Comparison of ENCODE assay signal across 1 cellular context in the genomic region with DNA sequence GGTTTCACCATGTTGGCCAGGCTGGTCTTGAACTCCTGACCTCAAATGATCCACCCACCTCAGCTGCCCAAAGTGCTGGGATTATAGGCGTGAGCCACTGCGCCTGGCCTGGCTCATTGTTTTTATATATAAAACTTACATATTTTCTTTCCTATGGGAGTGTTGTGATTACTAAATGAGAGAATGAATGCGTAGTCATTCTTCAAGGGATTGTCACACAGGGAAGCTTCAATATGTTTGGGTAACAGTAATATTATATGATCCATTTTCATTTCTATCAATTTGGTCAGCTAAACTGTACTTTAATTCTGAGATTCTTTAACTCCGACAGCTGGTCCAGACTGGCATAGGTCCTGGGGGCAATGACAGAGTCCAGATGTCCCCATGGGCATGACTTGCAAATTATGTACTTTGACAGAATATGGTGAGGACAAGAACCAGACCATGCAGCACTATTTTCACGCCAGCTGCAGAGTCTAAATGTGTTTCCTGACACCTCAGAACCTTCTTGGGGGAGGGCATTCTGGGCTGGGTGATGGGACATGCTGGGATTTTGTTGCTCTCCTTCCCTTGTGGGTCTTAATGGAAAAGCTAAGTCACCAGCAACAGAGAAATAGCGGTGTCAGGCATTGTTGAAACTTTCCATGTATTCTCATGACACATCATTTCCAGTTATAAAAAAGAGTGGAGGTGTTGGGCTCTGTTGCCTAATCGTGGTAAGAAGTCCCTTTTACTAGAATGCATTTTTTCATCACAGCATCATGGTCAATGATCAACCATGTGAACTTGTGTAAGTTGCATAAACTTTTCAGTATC.
A peak's percentile ranks its signal among the peaks of the same experiment; 100 is the strongest.
TF ChIP-seq lines count a peak whose summit lies in the region.

No MANE protein-coding gene starts in this region.

TF ChIP-seq in SK-N-SH, 30 proteins besides CTCF, POLR2A, EP300 and RAD21 (continued from another document):
- TF ChIP-seq, protein P1, sequence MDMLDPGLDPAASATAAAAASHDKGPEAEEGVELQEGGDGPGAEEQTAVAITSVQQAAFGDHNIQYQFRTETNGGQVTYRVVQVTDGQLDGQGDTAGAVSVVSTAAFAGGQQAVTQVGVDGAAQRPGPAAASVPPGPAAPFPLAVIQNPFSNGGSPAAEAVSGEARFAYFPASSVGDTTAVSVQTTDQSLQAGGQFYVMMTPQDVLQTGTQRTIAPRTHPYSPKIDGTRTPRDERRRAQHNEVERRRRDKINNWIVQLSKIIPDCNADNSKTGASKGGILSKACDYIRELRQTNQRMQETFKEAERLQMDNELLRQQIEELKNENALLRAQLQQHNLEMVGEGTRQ (IDR thresholded peaks at IDR 0.05; ENCODE audit: borderline replicate concordance, low read depth, low read length) = no peak
- TF ChIP-seq RFX5 (IDR thresholded peaks at IDR 0.05; ENCODE audit: low read length) (no peak), SMC3 (IDR thresholded peaks at IDR 0.05; ENCODE audit: low read depth, low read length) (no peak), FOXM1 (IDR thresholded peaks at IDR 0.05; ENCODE audit: low read depth) (no peak), MEF2A (IDR thresholded peaks at IDR 0.05; ENCODE audit: borderline replicate concordance, low read depth) (no peak), ELF1 (IDR thresholded peaks at IDR 0.05) (no peak), CHD2 (IDR thresholded peaks at IDR 0.05; ENCODE audit: low read length, partially characterized antibody) (no peak), TEAD4 (IDR thresholded peaks at IDR 0.05; ENCODE audit: borderline replicate concordance, insufficient read depth) (no peak), TCF12 (IDR thresholded peaks at IDR 0.05) (peak; percentile 76), TAF1 (IDR thresholded peaks at IDR 0.05; ENCODE audit: borderline replicate concordance, low read depth, low read length) (no peak), GATA2 (CRISPR knock-in tag; IDR thresholded peaks at IDR 0.05) (no peak)
- TF ChIP-seq, protein P2, sequence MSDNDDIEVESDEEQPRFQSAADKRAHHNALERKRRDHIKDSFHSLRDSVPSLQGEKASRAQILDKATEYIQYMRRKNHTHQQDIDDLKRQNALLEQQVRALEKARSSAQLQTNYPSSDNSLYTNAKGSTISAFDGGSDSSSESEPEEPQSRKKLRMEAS (IDR thresholded peaks at IDR 0.05; ENCODE audit: low read depth) = no peak
- TF ChIP-seq, protein P3, sequence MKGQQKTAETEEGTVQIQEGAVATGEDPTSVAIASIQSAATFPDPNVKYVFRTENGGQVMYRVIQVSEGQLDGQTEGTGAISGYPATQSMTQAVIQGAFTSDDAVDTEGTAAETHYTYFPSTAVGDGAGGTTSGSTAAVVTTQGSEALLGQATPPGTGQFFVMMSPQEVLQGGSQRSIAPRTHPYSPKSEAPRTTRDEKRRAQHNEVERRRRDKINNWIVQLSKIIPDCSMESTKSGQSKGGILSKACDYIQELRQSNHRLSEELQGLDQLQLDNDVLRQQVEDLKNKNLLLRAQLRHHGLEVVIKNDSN (IDR thresholded peaks at IDR 0.05; ENCODE audit: borderline replicate concordance, low read depth) = no peak
- TF ChIP-seq, protein P4, sequence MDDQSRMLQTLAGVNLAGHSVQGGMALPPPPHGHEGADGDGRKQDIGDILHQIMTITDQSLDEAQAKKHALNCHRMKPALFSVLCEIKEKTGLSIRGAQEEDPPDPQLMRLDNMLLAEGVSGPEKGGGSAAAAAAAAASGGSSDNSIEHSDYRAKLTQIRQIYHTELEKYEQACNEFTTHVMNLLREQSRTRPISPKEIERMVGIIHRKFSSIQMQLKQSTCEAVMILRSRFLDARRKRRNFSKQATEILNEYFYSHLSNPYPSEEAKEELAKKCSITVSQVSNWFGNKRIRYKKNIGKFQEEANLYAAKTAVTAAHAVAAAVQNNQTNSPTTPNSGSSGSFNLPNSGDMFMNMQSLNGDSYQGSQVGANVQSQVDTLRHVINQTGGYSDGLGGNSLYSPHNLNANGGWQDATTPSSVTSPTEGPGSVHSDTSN (IDR thresholded peaks at IDR 0.05) = peak; percentile 48; the same call in 1 of the 2 replicates
- TF ChIP-seq, protein P5, sequence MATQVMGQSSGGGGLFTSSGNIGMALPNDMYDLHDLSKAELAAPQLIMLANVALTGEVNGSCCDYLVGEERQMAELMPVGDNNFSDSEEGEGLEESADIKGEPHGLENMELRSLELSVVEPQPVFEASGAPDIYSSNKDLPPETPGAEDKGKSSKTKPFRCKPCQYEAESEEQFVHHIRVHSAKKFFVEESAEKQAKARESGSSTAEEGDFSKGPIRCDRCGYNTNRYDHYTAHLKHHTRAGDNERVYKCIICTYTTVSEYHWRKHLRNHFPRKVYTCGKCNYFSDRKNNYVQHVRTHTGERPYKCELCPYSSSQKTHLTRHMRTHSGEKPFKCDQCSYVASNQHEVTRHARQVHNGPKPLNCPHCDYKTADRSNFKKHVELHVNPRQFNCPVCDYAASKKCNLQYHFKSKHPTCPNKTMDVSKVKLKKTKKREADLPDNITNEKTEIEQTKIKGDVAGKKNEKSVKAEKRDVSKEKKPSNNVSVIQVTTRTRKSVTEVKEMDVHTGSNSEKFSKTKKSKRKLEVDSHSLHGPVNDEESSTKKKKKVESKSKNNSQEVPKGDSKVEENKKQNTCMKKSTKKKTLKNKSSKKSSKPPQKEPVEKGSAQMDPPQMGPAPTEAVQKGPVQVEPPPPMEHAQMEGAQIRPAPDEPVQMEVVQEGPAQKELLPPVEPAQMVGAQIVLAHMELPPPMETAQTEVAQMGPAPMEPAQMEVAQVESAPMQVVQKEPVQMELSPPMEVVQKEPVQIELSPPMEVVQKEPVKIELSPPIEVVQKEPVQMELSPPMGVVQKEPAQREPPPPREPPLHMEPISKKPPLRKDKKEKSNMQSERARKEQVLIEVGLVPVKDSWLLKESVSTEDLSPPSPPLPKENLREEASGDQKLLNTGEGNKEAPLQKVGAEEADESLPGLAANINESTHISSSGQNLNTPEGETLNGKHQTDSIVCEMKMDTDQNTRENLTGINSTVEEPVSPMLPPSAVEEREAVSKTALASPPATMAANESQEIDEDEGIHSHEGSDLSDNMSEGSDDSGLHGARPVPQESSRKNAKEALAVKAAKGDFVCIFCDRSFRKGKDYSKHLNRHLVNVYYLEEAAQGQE (IDR thresholded peaks at IDR 0.05; ENCODE audit: low read depth, low read length) = no peak
